Comparison of ENCODE assay signal across 10 cellular contexts in the genomic region with DNA sequence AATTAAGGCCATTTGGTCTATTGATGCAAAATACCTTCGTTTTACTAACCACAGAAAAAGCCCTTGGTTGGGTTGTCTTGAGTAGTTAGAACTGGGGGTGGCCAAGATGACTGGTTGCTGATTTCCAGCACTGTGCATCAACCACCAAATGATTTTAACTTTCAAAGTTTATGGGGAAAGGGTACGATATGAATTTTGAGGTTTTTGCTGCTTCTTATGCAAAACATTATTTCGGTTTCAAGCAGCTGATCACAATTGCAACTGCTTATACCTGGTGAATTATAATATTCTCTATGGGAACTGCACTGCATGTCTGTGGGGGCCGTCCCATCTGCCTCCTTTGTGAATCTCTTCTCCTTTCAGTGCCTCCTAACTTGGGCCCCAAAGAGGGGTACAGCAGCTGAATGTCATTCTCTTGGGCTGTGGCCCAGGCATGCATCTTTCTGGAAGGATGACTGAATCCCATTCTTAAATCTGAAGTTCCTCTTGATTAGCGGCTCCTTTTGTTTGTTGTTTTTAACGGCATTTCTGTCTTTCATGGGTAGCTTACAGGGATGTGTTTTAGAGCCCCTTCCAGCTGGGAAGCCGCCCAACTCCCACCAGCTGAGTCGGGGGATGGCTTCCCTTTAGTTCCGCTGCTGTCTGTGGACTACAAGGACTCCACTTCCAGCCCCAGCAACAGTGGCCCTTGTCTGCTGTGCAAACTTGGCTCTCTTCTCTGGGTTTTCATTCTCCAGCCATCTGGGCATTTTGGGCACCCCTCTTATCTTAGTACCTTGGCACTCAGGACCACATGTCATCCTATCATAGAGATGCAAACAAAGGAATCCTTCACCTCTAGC.
DNase-seq lines count a peak whose midpoint lies in the region; ATAC-seq and FAIRE-seq lines count a peak whose summit lies in the region.
"Had no signal": no experiment of that assay in that cellular context is flagged by ENCODE, and none has a peak within 500 bp of the region (broad histone marks: within the 10 kb centered on the region; RNA-seq: fewer than 3 reads in every experiment).

No MANE protein-coding gene starts in this region.

- H3K9me3 Mint-ChIP-seq in activated naive CD4-positive, alpha-beta T cell treated with anti-CD3 and anti-CD28 coated beads, Interleukin-2, amount 50 U/mL, for 72 hours = no peaks in the 10 kb centered on the region

- H3K27me3 ChIP-seq in right cardiac atrium (ENCODE audit: control insufficient read depth, insufficient read depth) = no peaks in the 10 kb centered on the region

- H3K36me3 Mint-ChIP-seq in activated naive CD4-positive, alpha-beta T cell treated with anti-CD3 and anti-CD28 coated beads, Interleukin-2, amount 50 U/mL, for 72 hours = peaks cover 4 to 12% of the 10 kb centered on the region in 2 donors

- intact Hi-C loops in right cardiac atrium (cut with DNase I) = no loop called here

- no peak overlapping the region for H3K4me3 ChIP-seq in right cardiac atrium (ENCODE audit: low read length)

- H3K9me3 ChIP-seq in right cardiac atrium (ENCODE audit: control insufficient read depth, low read length) = no peaks in the 10 kb centered on the region

- FAIRE-seq in GM19239 (lab: Jason Lieb, UNC) = peak; percentile 100
- FAIRE-seq: endometrium had no signal

- peak overlapping the region in 1 of 2 donors; percentile 43 for H3K27ac Mint-ChIP-seq in activated naive CD4-positive, alpha-beta T cell treated with anti-CD3 and anti-CD28 coated beads, Interleukin-2, amount 50 U/mL, for 72 hours

- 80% methylated on average over 9 of the region's 9 CpGs for WGBS in right cardiac atrium

- peak; percentile 8 for DNase-seq in DMS 273 (lab: John Stamatoyannopoulos, UW; ENCODE audit: unreplicated experiment)
- DNase-seq in GM19239 (ENCODE audit: insufficient read length, low spot score) = peak; percentile 45
- peak in 1 of 2 donors; percentile 12 for DNase-seq in activated naive CD4-positive, alpha-beta T cell treated with anti-CD3 and anti-CD28 coated beads, Interleukin-2, amount 50 U/mL, for 72 hours (ENCODE audit: low spot score in 2 of 2)
- DNase-seq in NCI-H2029 treated with DMSO at 0.1 percent for 48 hours (lab: John Stamatoyannopoulos, UW) = no peak
- DNase-seq in right cardiac atrium = no peak
- no peak for DNase-seq in NCI-H524 (lab: John Stamatoyannopoulos, UW)
- no peak for DNase-seq in NCI-H345 treated with DMSO at 0.1 percent for 48 hours (lab: John Stamatoyannopoulos, UW; ENCODE audit: unreplicated experiment)

- H3K4me1 ChIP-seq in right cardiac atrium (ENCODE audit: control insufficient read depth, insufficient read depth, low read length) = no peaks in the 10 kb centered on the region

- peak; percentile 78 for ATAC-seq in HG02981 (IDR thresholded peaks at IDR 0.05; ENCODE audit: unreplicated experiment)
- ATAC-seq in activated naive CD4-positive, alpha-beta T cell treated with anti-CD3 and anti-CD28 coated beads, Interleukin-2, amount 50 U/mL, for 72 hours = peak; percentile 96
- no peak for ATAC-seq in right cardiac atrium

- no peak overlapping the region for H3K27ac ChIP-seq in right cardiac atrium (ENCODE audit: low read length)
- H3K27ac ChIP-seq: VCaP had no signal

Comparison
In these comparisons a context has a peak if more than half of its experiments do, and no peak if none do; other contexts are left out.
1. DNase-seq: peak in DMS 273 (single experiment) and GM19239 (single experiment); none in NCI-H2029 treated with DMSO at 0.1 percent for 48 hours (single experiment), right cardiac atrium (0 of 3), NCI-H524 (0 of 2) and NCI-H345 treated with DMSO at 0.1 percent for 48 hours (single experiment).
2. ATAC-seq: peak in HG02981 (single experiment) and activated naive CD4-positive, alpha-beta T cell treated with anti-CD3 and anti-CD28 coated beads, Interleukin-2, amount 50 U/mL, for 72 hours (2 of 2); none in right cardiac atrium (0 of 2).